10 cellular contexts compared by ENCODE assay signal in the genomic region with DNA sequence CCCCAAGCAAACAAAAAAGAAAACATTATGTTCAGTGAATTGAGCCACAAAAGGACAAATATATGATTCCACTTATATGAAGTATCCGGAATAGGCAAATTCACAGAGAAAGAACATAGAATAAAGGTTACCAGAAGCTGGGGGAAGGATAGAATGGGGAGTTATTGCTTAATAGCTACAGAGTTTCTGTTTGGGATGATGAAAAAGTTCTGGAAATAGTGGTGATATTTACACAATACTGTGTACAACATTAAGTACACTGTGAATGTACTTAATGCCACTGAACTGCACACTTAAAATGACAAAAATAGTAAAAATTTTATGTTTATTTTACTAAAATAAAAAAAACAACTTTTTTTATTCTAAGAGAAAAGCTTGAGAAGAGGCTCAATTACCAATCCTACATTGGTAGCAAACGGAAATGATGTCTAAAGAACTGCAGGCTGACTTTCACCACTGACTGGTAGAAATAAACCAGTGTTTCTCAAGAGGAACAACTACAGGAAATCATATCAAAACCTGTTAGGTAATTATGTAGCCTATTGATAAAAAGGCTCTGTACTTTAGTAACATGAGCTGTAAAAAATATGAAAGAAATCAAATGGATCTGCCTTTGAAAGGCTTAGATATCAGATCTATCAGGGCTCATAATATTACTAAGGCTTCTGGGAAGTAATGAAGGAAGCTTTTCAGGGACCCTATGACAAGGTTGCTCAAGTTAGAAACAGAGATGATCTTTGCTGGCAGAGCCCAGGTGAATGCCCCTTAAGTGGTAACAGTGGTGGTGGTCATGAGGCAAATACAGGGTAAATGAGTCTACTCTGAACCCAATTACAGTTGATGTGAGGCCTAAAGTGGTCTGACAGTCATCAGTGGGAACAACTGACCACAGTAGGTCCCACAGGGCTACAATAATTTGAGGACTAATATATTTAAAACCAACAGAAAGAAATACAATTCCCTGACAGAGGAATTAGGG. TPM values are rescaled to one million over a fixed set of nuclear protein-coding genes. Genes with fewer than 3 reads are reported as not detected.
DNase-seq lines count a peak whose midpoint lies in the region; ATAC-seq and TF ChIP-seq lines count a peak whose summit lies in the region.
"Had no signal": no experiment of that assay in that cellular context is flagged by ENCODE, and none has a peak within 500 bp of the region (broad histone marks: within the 10 kb centered on the region; RNA-seq: fewer than 3 reads in every experiment).

No MANE protein-coding gene starts in this region.

- peak overlapping the region; percentile 17 for H3K9ac ChIP-seq in adipocyte (ENCODE audit: low read length)

- H3K9me3 ChIP-seq in adipocyte (ENCODE audit: control insufficient read depth, low read length) (no peaks in the 10 kb centered on the region), right cardiac atrium (ENCODE audit: control insufficient read depth, low read length) (no peaks in the 10 kb centered on the region)
- H3K9me3 ChIP-seq: ascending aorta had no signal

- 82% methylated on average over 2 of the region's 2 CpGs for WGBS in right cardiac atrium

- peak overlapping the region; percentile 16 for H3K4me3 ChIP-seq in adipocyte (ENCODE audit: low read length)
- no peak overlapping the region for H3K4me3 ChIP-seq in right cardiac atrium (ENCODE audit: low read length)
- H3K4me3 ChIP-seq: ascending aorta had no signal

- H3K36me3 ChIP-seq in adipocyte (ENCODE audit: control insufficient read depth, insufficient read depth, low read length, severe bottlenecking), result no peaks in the 10 kb centered on the region
- H3K36me3 ChIP-seq: ascending aorta had no signal

- TF ChIP-seq CTCF in GM13976 (IDR thresholded peaks at IDR 0.05; ENCODE audit: borderline replicate concordance, control extremely low read depth, extremely low read depth, insufficient read depth, missing control alignments), result no peak
- TF ChIP-seq CTCF in nephron progenitor cell (IDR thresholded peaks at IDR 0.05), result no peak
- TF ChIP-seq CTCF in glutamatergic neuron (IDR thresholded peaks at IDR 0.05; ENCODE audit: partially characterized antibody, unreplicated experiment), result no peak

- H3K27ac Mint-ChIP-seq in nephron progenitor cell (peak overlapping the region; percentile 26), glutamatergic neuron (ENCODE audit: unreplicated experiment) (no peak overlapping the region)

- intact Hi-C loops in right cardiac atrium (cut with DNase I), result no loop called here

- H3K4me3 Mint-ChIP-seq in nephron progenitor cell (no peak overlapping the region), glutamatergic neuron (ENCODE audit: unreplicated experiment) (no peak overlapping the region)

- no peak overlapping the region for H3K27ac ChIP-seq in right cardiac atrium (ENCODE audit: low read length)
- H3K27ac ChIP-seq: ascending aorta had no signal

- H3K4me1 ChIP-seq in adipocyte (ENCODE audit: control insufficient read depth, insufficient read depth, low read length) (peaks cover 29% of the 10 kb centered on the region), right cardiac atrium (ENCODE audit: control insufficient read depth, insufficient read depth, low read length) (no peaks in the 10 kb centered on the region)
- H3K4me1 ChIP-seq: ascending aorta had no signal

- H3K36me3 Mint-ChIP-seq in nephron progenitor cell (ENCODE audit: low read depth), result peaks cover 27% of the 10 kb centered on the region
- H3K36me3 Mint-ChIP-seq in glutamatergic neuron (ENCODE audit: unreplicated experiment), result peaks cover 4% of the 10 kb centered on the region

- in situ Hi-C loops in GM13976 (cut with MboI; ENCODE audit: low sequenced_read_pairs, unreplicated experiment), result no loop called here

- no peaks in the 10 kb centered on the region for H3K4me1 Mint-ChIP-seq in nephron progenitor cell
- H3K4me1 Mint-ChIP-seq in glutamatergic neuron (ENCODE audit: low read depth, unreplicated experiment), result peaks cover 2% of the 10 kb centered on the region

- H3K9me3 Mint-ChIP-seq in nephron progenitor cell (no peaks in the 10 kb centered on the region), glutamatergic neuron (ENCODE audit: unreplicated experiment) (no peaks in the 10 kb centered on the region)

- H3K27me3 Mint-ChIP-seq in nephron progenitor cell (ENCODE audit: low read depth, poor library complexity) (no peaks in the 10 kb centered on the region), glutamatergic neuron (ENCODE audit: unreplicated experiment) (peaks cover 2% of the 10 kb centered on the region)

- H3K27me3 ChIP-seq in adipocyte (replicated peaks; ENCODE audit: control insufficient read depth, insufficient read depth, low read length), result no peaks in the 10 kb centered on the region
- H3K27me3 ChIP-seq in right cardiac atrium (ENCODE audit: control insufficient read depth, insufficient read depth), result no peaks in the 10 kb centered on the region
- H3K27me3 ChIP-seq: ascending aorta had no signal

- DNase-seq in GM13976 (ENCODE audit: low spot score) (peak; percentile 33), KG1 (lab: John Stamatoyannopoulos, UW) (peak; percentile 26), adipocyte (ENCODE audit: low read depth) (peak; percentile 34), nephron progenitor cell (no peak), glutamatergic neuron (no peak), right cardiac atrium (no peak)
- DNase-seq in activated CD4-positive, CD25-positive, alpha-beta regulatory T cell (lab: John Stamatoyannopoulos, UW), result no peak
- DNase-seq: activated CD4-positive, alpha-beta T cell treated with anti-CD3 and anti-CD28 coated beads for 1 hour; occipital lobe had no signal

- ATAC-seq in right cardiac atrium, result no peak

RNA-seq across cellular contexts. Expression of a gene that starts 41.3 kb away (rescaled TPM):
- total RNA-seq in glutamatergic neuron (ENCODE audit: unreplicated experiment) (41.3 TPM), right cardiac atrium (10 to 100 TPM in 1 of 4 donors, 1 to 10 TPM in 3; 5.7 to 11.5 (median 7.4) TPM)
- polyA plus RNA-seq in right cardiac atrium, result 5.0 TPM

Comparison
In these comparisons a context has a peak if more than half of its experiments do, and no peak if none do; other contexts are left out.
1. DNase-seq: peak in GM13976 (single experiment), KG1 (single experiment) and adipocyte (single experiment); none in nephron progenitor cell (single experiment), activated CD4-positive, CD25-positive, alpha-beta regulatory T cell (0 of 4), glutamatergic neuron (single experiment) and right cardiac atrium (0 of 3).